In genomic region chr4:5192678-5193077, GRCh38 we compare ENCODE assay signal across 6 cellular contexts.
"Had no signal": no experiment of that assay in that cellular context is flagged by ENCODE, and none has a peak within 500 bp of the region (broad histone marks: within the 10 kb centered on the region; RNA-seq: fewer than 3 reads in every experiment).

No MANE protein-coding gene starts in this region.

- ATAC-seq: HepG2, K562 had no signal

- H3K27ac Mint-ChIP-seq: IgD-negative memory B cell had no signal

- H3K4me1 Mint-ChIP-seq: IgD-negative memory B cell had no signal

- H3K36me3 Mint-ChIP-seq: IgD-negative memory B cell had no signal

- H3K4me3 Mint-ChIP-seq: IgD-negative memory B cell had no signal

- H3K4me3 ChIP-seq: K562 had no signal

- DNase-seq: IMR-90, KBM-7 had no signal

- H3K27ac ChIP-seq: HL-60 had no signal

- H3K9me3 Mint-ChIP-seq: IgD-negative memory B cell had no signal
